ENCODE assay signal across 8 cellular contexts in the genomic region with DNA sequence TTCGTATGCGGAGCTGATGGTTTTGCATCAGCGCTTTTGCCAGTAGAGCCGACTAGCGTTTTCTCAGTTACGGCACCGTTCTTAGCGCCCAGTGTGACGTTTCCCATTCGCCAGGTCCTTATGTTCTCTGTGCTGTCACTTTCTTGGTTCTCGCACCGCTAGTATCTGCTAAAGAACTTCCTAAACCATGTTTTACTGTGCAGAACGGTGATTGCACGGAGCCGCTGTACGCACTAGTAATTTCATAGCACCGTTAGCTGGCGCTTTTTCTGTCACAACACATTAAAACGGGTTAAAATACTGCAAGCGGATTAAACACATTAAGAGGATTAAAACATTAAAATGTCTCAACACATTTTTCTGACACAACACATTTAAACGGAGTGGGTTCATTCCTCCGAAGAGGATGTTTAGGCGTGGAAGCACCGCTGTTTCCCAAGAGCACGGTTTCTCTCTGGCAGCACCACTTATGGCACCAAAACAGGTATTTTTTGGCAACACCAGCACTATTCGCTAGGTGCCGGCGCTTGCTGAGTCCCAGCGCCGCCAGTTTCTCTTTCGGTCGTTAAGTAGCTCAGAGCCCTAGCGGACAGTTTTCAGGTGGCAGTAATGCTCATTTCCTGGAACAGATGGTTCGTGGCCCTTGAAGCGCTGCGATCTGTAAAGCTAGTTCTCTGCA. TPM values are rescaled to one million over a fixed set of nuclear protein-coding genes. Genes with fewer than 3 reads are reported as not detected.
A peak's percentile ranks its signal among the peaks of the same experiment; 100 is the strongest.
DNase-seq lines count a peak whose midpoint lies in the region; ATAC-seq and TF ChIP-seq lines count a peak whose summit lies in the region.

No MANE protein-coding gene starts in this region.

- H3K27me3 Mint-ChIP-seq in nephron progenitor cell (ENCODE audit: low read depth, poor library complexity), result peaks cover 100% of the 10 kb centered on the region

- peaks cover 0 to 12% of the 10 kb centered on the region in 2 donors for H3K4me1 ChIP-seq in thoracic aorta (ENCODE audit: control insufficient read depth in 1 of 2, low read depth in 2 of 2)

- H3K4me3 Mint-ChIP-seq in nephron progenitor cell, result peak overlapping the region; percentile 92

- H3K27me3 ChIP-seq in thoracic aorta (replicated peaks; ENCODE audit: insufficient read depth), result no peaks in the 10 kb centered on the region

- H3K27ac ChIP-seq in epithelial cell of prostate (peak overlapping the region; percentile 91), thoracic aorta (peak overlapping the region; percentile 9 to 93)

- DNase-seq in COR-L47 (lab: John Stamatoyannopoulos, UW) (peak; percentile 94), NCI-H82 treated with DMSO at 0.1 percent for 48 hours (lab: John Stamatoyannopoulos, UW; ENCODE audit: unreplicated experiment) (peak; percentile 58), epithelial cell of prostate (ENCODE audit: low read depth, low spot score) (no peak), nephron progenitor cell (peak; percentile 45), thoracic aorta (ENCODE audit: low spot score) (no peak)
- DNase-seq in activated CD8-positive, alpha-beta memory T cell treated with anti-CD3 and anti-CD28 coated beads for 24 hours, result peak; percentile 86

- H3K4me3 ChIP-seq in thoracic aorta, result peak overlapping the region; percentile 79

- H3K27ac Mint-ChIP-seq in nephron progenitor cell, result no peak overlapping the region

- peaks cover 4% of the 10 kb centered on the region for H3K9me3 Mint-ChIP-seq in nephron progenitor cell

- peaks cover 38% of the 10 kb centered on the region for H3K4me1 Mint-ChIP-seq in nephron progenitor cell

- H3K9me3 ChIP-seq in thoracic aorta, result no peaks in the 10 kb centered on the region

- ATAC-seq in GM19467 (IDR thresholded peaks at IDR 0.05; ENCODE audit: unreplicated experiment), result peak; percentile 71
- ATAC-seq in HG03565 (IDR thresholded peaks at IDR 0.05; ENCODE audit: unreplicated experiment), result peak; percentile 72
- no peak for ATAC-seq in thoracic aorta (ENCODE audit: insufficient number of reproducible peaks, low FRiP score, low read depth)

- H3K36me3 Mint-ChIP-seq in nephron progenitor cell (ENCODE audit: low read depth), result no peaks in the 10 kb centered on the region

- H3K36me3 ChIP-seq in thoracic aorta, result no peaks in the 10 kb centered on the region

- TF ChIP-seq CTCF in nephron progenitor cell (IDR thresholded peaks at IDR 0.05) (peak; percentile 27), thoracic aorta (IDR thresholded peaks at IDR 0.05) (no peak)

RNA-seq across cellular contexts. Expression of a gene that starts 20.4 kb away (rescaled TPM):
- total RNA-seq in thoracic aorta, result 1 to 10 TPM; 3.2 to 5.3 TPM

Comparison
In these comparisons a context has a peak if more than half of its experiments do, and no peak if none do; other contexts are left out.
1. DNase-seq: peak in COR-L47 (single experiment), NCI-H82 treated with DMSO at 0.1 percent for 48 hours (single experiment), activated CD8-positive, alpha-beta memory T cell treated with anti-CD3 and anti-CD28 coated beads for 24 hours (single experiment) and nephron progenitor cell (single experiment); none in epithelial cell of prostate (single experiment) and thoracic aorta (single experiment).